Comparison of ENCODE assay signal across 15 cellular contexts in the genomic region with DNA sequence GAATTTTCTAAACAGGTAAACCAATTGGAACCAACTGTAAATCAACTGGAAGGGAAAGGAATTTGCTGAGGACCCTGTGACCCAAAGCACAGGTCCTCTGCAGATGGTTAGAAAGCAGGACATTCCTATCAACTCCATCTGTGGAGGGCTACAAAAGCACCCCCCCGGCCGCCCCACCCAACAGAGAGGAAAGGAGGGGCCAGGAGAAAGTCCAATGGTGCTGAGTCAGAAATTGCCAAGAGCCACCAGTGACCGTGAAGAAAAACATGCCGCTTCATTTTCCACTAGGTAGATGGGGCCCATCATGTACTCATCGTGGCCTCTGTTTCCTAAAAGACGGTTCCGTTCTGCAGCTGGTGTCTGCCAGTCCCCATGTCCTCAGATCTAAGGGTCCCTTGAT.
A peak's percentile ranks its signal among the peaks of the same experiment; 100 is the strongest.
DNase-seq lines count a peak whose midpoint lies in the region; ATAC-seq and TF ChIP-seq lines count a peak whose summit lies in the region.
"Had no signal": no experiment of that assay in that cellular context is flagged by ENCODE, and none has a peak within 500 bp of the region (broad histone marks: within the 10 kb centered on the region; RNA-seq: fewer than 3 reads in every experiment).

No MANE protein-coding gene starts in this region.

- DNase-seq in right atrium auricular region (ENCODE audit: low spot score) (peak; percentile 54), cardiac septum (ENCODE audit: low spot score) (no peak), naive B cell (no peak), aorta (no peak), NCI-H69 (lab: John Stamatoyannopoulos, UW) (no peak)
- DNase-seq in activated T-helper 1 cell treated with anti-CD3 and anti-CD28 coated beads, Interleukin-12 subunit alpha, Interleukin-12 subunit beta, Interleukin-2, Interleukin-4 antibody, amounts not matched to agents 30 ng/mL and 10 ng/mL and 1 ng/mL, durations not matched to agents 14 hours and 24 hours and 36 hours (ENCODE audit: low spot score) = no peak
- DNase-seq: activated naive CD4-positive, alpha-beta T cell treated with anti-CD3 and anti-CD28 coated beads, Interleukin-2, amount 10 ng/mL, durations not matched to agents 7 days and 5 days; central memory CD4-positive, alpha-beta T cell; DMS79; HCEC 1CT; MG63; NCI-H2107; ovary had no signal

- H3K36me3 Mint-ChIP-seq in activated T-helper 1 cell treated with anti-CD3 and anti-CD28 coated beads, Interleukin-12 subunit alpha, Interleukin-12 subunit beta, Interleukin-2, Interleukin-4 antibody, amounts not matched to agents 30 ng/mL and 10 ng/mL and 1 ng/mL, durations not matched to agents 14 hours and 24 hours and 36 hours (ENCODE audit: low read depth) = peaks cover 28% of the 10 kb centered on the region
- H3K36me3 Mint-ChIP-seq in naive B cell = no peaks in the 10 kb centered on the region

- 34 to 65% methylated on average over 7 of the region's 7 CpGs for WGBS in aorta, 2 donors

- peaks cover 0 to 93% of the 10 kb centered on the region in 2 donors for H3K4me1 ChIP-seq in right atrium auricular region
- peaks cover 4 to 8% of the 10 kb centered on the region in 2 donors for H3K4me1 ChIP-seq in aorta (ENCODE audit: control insufficient read depth in 1 of 2, insufficient read depth in 2 of 2, low read length in 2 of 2)

- peaks cover 99% of the 10 kb centered on the region for H3K4me1 Mint-ChIP-seq in activated T-helper 1 cell treated with anti-CD3 and anti-CD28 coated beads, Interleukin-12 subunit alpha, Interleukin-12 subunit beta, Interleukin-2, Interleukin-4 antibody, amounts not matched to agents 30 ng/mL and 10 ng/mL and 1 ng/mL, durations not matched to agents 14 hours and 24 hours and 36 hours (ENCODE audit: low read depth)
- peaks cover 84 to 100% (median 97%) of the 10 kb centered on the region in 3 donors for H3K4me1 Mint-ChIP-seq in naive B cell

- H3K4me3 Mint-ChIP-seq in activated T-helper 1 cell treated with anti-CD3 and anti-CD28 coated beads, Interleukin-12 subunit alpha, Interleukin-12 subunit beta, Interleukin-2, Interleukin-4 antibody, amounts not matched to agents 30 ng/mL and 10 ng/mL and 1 ng/mL, durations not matched to agents 14 hours and 24 hours and 36 hours = peak overlapping the region; percentile 6
- H3K4me3 Mint-ChIP-seq in naive B cell = peak overlapping the region in 5 of 8 donors; percentile 21 to 94 (median 56)
- H3K4me3 Mint-ChIP-seq: activated naive CD4-positive, alpha-beta T cell treated with anti-CD3 and anti-CD28 coated beads, Interleukin-2, amount 10 ng/mL, durations not matched to agents 7 days and 5 days had no signal

- H3K27me3 Mint-ChIP-seq in activated T-helper 1 cell treated with anti-CD3 and anti-CD28 coated beads, Interleukin-12 subunit alpha, Interleukin-12 subunit beta, Interleukin-2, Interleukin-4 antibody, amounts not matched to agents 30 ng/mL and 10 ng/mL and 1 ng/mL, durations not matched to agents 14 hours and 24 hours and 36 hours (ENCODE audit: insufficient read depth) = no peaks in the 10 kb centered on the region
- no peaks in the 10 kb centered on the region for H3K27me3 Mint-ChIP-seq in naive B cell
- H3K27me3 Mint-ChIP-seq: activated naive CD4-positive, alpha-beta T cell treated with anti-CD3 and anti-CD28 coated beads, Interleukin-2, amount 10 ng/mL, durations not matched to agents 7 days and 5 days had no signal

- H3K27ac Mint-ChIP-seq in activated T-helper 1 cell treated with anti-CD3 and anti-CD28 coated beads, Interleukin-12 subunit alpha, Interleukin-12 subunit beta, Interleukin-2, Interleukin-4 antibody, amounts not matched to agents 30 ng/mL and 10 ng/mL and 1 ng/mL, durations not matched to agents 14 hours and 24 hours and 36 hours = peak overlapping the region; percentile 67
- H3K27ac Mint-ChIP-seq in naive B cell = peak overlapping the region; percentile 59 to 98 (median 80)
- H3K27ac Mint-ChIP-seq: activated naive CD4-positive, alpha-beta T cell treated with anti-CD3 and anti-CD28 coated beads, Interleukin-2, amount 10 ng/mL, durations not matched to agents 7 days and 5 days had no signal

- no peak for TF ChIP-seq CTCF in right atrium auricular region (IDR thresholded peaks at IDR 0.05)

- H3K27ac ChIP-seq in right atrium auricular region (peak overlapping the region; percentile 90 to 93), aorta (ENCODE audit: low read depth in 1 of 2, low read length in 2 of 2) (peak overlapping the region; percentile 24 to 78)
- H3K27ac ChIP-seq: ovary had no signal

- H3K4me3 ChIP-seq in right atrium auricular region (no peak overlapping the region), aorta (ENCODE audit: low read length in 2 of 2) (no peak overlapping the region)
- H3K4me3 ChIP-seq: MG63, ovary had no signal

- no peaks in the 10 kb centered on the region for H3K9me3 ChIP-seq in right atrium auricular region
- no peaks in the 10 kb centered on the region for H3K9me3 ChIP-seq in aorta (ENCODE audit: control insufficient read depth, low read length)
- H3K9me3 ChIP-seq: MG63, ovary had no signal

- H3K9me3 Mint-ChIP-seq in activated T-helper 1 cell treated with anti-CD3 and anti-CD28 coated beads, Interleukin-12 subunit alpha, Interleukin-12 subunit beta, Interleukin-2, Interleukin-4 antibody, amounts not matched to agents 30 ng/mL and 10 ng/mL and 1 ng/mL, durations not matched to agents 14 hours and 24 hours and 36 hours = no peaks in the 10 kb centered on the region
- no peaks in the 10 kb centered on the region for H3K9me3 Mint-ChIP-seq in naive B cell
- H3K9me3 Mint-ChIP-seq: activated naive CD4-positive, alpha-beta T cell treated with anti-CD3 and anti-CD28 coated beads, Interleukin-2, amount 10 ng/mL, durations not matched to agents 7 days and 5 days had no signal

- intact Hi-C loops in cardiac septum (cut with DNase I) = loop anchor here (5.0 kb wide), 1 partner anchor 36 kb away; no protein-coding TSS in a partner anchor
- intact Hi-C loops in activated T-helper 1 cell treated with anti-CD3 and anti-CD28 coated beads, Interleukin-12 subunit alpha, Interleukin-12 subunit beta, Interleukin-2, Interleukin-4 antibody, amounts not matched to agents 30 ng/mL and 10 ng/mL and 1 ng/mL, durations not matched to agents 14 hours and 24 hours and 36 hours (cut with micrococcal nuclease) = no loop called here
- intact Hi-C loops in aorta (cut with DNase I) = no loop called here

- H3K27me3 ChIP-seq in right atrium auricular region = no peaks in the 10 kb centered on the region
- no peaks in the 10 kb centered on the region for H3K27me3 ChIP-seq in aorta (ENCODE audit: control insufficient read depth in 1 of 2, insufficient read depth in 2 of 2, low read length in 1 of 2)
- H3K27me3 ChIP-seq: MG63, ovary had no signal

- no peak for ATAC-seq in naive B cell (ENCODE audit: low read depth in 2 of 2)
- no peak for ATAC-seq in aorta (ENCODE audit: low FRiP score)
- no peak for ATAC-seq in HG02970 (IDR thresholded peaks at IDR 0.05; ENCODE audit: low FRiP score, unreplicated experiment)
- no peak for ATAC-seq in GM21737 (IDR thresholded peaks at IDR 0.05; ENCODE audit: unreplicated experiment)

- H3K36me3 ChIP-seq in right atrium auricular region (no peaks in the 10 kb centered on the region), aorta (ENCODE audit: control insufficient read depth in 1 of 2, insufficient read depth in 2 of 2, low read length in 1 of 2) (no peaks in the 10 kb centered on the region)
- H3K36me3 ChIP-seq: MG63, ovary had no signal
